ENCODE assay signal across 12 cellular contexts in the genomic region with DNA sequence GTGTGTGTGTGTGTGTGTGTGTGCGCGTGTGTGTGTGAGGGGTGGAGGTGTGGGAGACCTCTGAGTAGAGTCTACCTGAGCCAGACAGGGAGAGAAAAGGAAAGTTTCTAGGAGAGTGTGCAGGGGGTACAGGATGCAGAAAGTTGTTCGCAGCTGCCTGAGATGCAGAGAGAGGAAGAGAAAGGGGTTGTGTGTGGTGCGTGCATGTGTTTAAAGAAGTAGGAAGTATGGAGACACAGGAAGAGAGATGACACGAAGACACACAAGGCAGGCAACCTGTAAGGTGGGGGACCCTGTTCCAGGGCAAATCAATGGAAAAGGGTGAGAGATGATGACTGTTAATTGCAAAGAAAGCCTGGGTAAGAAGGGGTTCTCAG. TPM values are rescaled to one million over a fixed set of nuclear protein-coding genes. Genes with fewer than 3 reads are reported as not detected.
A peak's percentile ranks its signal among the peaks of the same experiment; 100 is the strongest.
DNase-seq lines count a peak whose midpoint lies in the region; ATAC-seq lines count a peak whose summit lies in the region.
"Had no signal": no experiment of that assay in that cellular context is flagged by ENCODE, and none has a peak within 500 bp of the region (broad histone marks: within the 10 kb centered on the region; RNA-seq: fewer than 3 reads in every experiment).

No MANE protein-coding gene starts in this region.

- no peaks in the 10 kb centered on the region for H3K36me3 Mint-ChIP-seq in naive thymus-derived CD8-positive, alpha-beta T cell

- peak overlapping the region in 9 of 10 donors; percentile 0 to 50 (median 31) for H3K4me3 Mint-ChIP-seq in naive thymus-derived CD8-positive, alpha-beta T cell

- peak; percentile 35 for DNase-seq in GDM1 (lab: John Stamatoyannopoulos, UW)
- peak; percentile 37 for DNase-seq in SKM-1 (lab: John Stamatoyannopoulos, UW; ENCODE audit: unreplicated experiment)
- peak in 2 of 10 donors; percentile 22 to 38 for DNase-seq in naive thymus-derived CD8-positive, alpha-beta T cell
- no peak for DNase-seq in cerebellar cortex (ENCODE audit: low spot score)
- DNase-seq: aorta, cortex of kidney, lower lobe of right lung, NCI-H1930 had no signal

- H3K27me3 Mint-ChIP-seq in naive thymus-derived CD8-positive, alpha-beta T cell: peaks cover 0 to 3% (median 0%) of the 10 kb centered on the region in 5 donors

- H3K27ac Mint-ChIP-seq in naive thymus-derived CD8-positive, alpha-beta T cell: peak overlapping the region; percentile 33 to 91 (median 78)

- H3K9me3 Mint-ChIP-seq in naive thymus-derived CD8-positive, alpha-beta T cell: no peaks in the 10 kb centered on the region

- peak; percentile 57 for ATAC-seq in GM21723 (IDR thresholded peaks at IDR 0.05; ENCODE audit: unreplicated experiment)
- ATAC-seq in naive thymus-derived CD8-positive, alpha-beta T cell: peak; percentile 73 to 78
- no peak for ATAC-seq in HG02938 (IDR thresholded peaks at IDR 0.05; ENCODE audit: unreplicated experiment)
- no peak for ATAC-seq in GM18502 (IDR thresholded peaks at IDR 0.05; ENCODE audit: poor library complexity, unreplicated experiment)
- ATAC-seq: lower lobe of right lung, Right ventricle myocardium inferior had no signal

- H3K4me1 Mint-ChIP-seq in naive thymus-derived CD8-positive, alpha-beta T cell: peaks cover 14 to 38% (median 28%) of the 10 kb centered on the region in 4 donors

- POLR2A ChIA-PET in naive thymus-derived CD8-positive, alpha-beta T cell (lab: Charles Lee): interaction anchor here (0.7 to 1.6 kb wide), 4 partner anchors 31 to 183 kb away, joined by 3 to 5 read pairs (median 4); a partner anchor contains a TSS

RNA-seq across cellular contexts. Expression of a gene that starts 52.2 kb away (rescaled TPM):
- under 1 TPM; 0.21 to 0.25 TPM for total RNA-seq in naive thymus-derived CD8-positive, alpha-beta T cell
- under 1 TPM in 1 of 3 donors, not detected in 2; 0.10 TPM for polyA plus RNA-seq in naive thymus-derived CD8-positive, alpha-beta T cell
- polyA plus RNA-seq: aorta had no signal

Comparison
In these comparisons a context has a peak if more than half of its experiments do, and no peak if none do; other contexts are left out.
1. ATAC-seq: peak in GM21723 (single experiment) and naive thymus-derived CD8-positive, alpha-beta T cell (2 of 2); none in HG02938 (single experiment) and GM18502 (single experiment).